In the genomic region with DNA sequence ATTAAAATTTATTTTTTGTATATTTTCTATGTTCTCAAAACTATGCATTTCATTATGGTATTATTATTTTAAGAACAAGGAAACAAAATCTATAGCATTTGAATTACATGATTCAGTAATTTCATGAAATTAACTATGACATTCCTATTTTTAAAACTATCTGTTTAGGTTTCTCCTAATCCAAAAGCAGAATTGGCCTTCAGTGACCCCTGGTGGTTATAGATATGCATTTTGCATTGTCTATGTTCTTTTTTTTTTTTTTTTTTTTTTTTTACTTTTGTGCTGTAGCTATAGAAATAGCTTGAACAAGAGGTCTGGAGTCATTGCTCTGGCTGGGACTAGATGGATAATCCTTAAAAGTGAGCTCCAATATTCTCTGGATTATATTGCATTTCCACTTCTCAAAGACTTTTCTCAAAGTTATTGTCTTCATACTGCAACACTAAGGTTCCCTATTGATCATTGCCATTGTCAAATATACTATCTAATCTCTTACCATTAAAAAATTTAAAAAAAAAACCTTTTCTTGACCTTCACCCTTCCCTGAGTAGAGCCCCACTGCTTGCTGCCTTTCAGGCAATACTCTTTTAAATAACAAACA, we compare ENCODE assay signal across 8 cellular contexts. TPM values are rescaled to one million over a fixed set of nuclear protein-coding genes. Genes with fewer than 3 reads are reported as not detected.
DNase-seq lines count a peak whose midpoint lies in the region; ATAC-seq and TF ChIP-seq lines count a peak whose summit lies in the region.

No MANE protein-coding gene starts in this region.

- no peaks in the 10 kb centered on the region for H3K36me3 Mint-ChIP-seq in activated T-cell treated with anti-CD3 and anti-CD28 coated beads, Interleukin-2, amount 50 U/mL, for 4 hours (ENCODE audit: insufficient read depth)

- no peaks in the 10 kb centered on the region for H3K4me1 Mint-ChIP-seq in activated T-cell treated with anti-CD3 and anti-CD28 coated beads, Interleukin-2, amount 50 U/mL, for 4 hours (ENCODE audit: low read depth)

- no peaks in the 10 kb centered on the region for H3K4me1 ChIP-seq in upper lobe of right lung

- ATAC-seq in HG03521 (IDR thresholded peaks at IDR 0.05; ENCODE audit: unreplicated experiment) (peak; percentile 51), upper lobe of right lung (peak; percentile 35)
- ATAC-seq in activated T-cell treated with anti-CD3 and anti-CD28 coated beads, Interleukin-2, amount 50 U/mL, for 4 hours = no peak

- peaks cover 19% of the 10 kb centered on the region for H3K9me3 Mint-ChIP-seq in activated T-cell treated with anti-CD3 and anti-CD28 coated beads, Interleukin-2, amount 50 U/mL, for 4 hours

- peaks cover 7% of the 10 kb centered on the region for H3K9me3 ChIP-seq in upper lobe of right lung

- peak; percentile 24 for DNase-seq in DMS114 treated with DMSO at 0.1 percent for 48 hours (lab: John Stamatoyannopoulos, UW; ENCODE audit: unreplicated experiment)
- DNase-seq in RWPE1 (ENCODE audit: low spot score) = peak; percentile 45
- DNase-seq in fibroblast of peridontal ligament (ENCODE audit: extremely low read depth) = peak; percentile 78
- no peak for DNase-seq in upper lobe of right lung
- no peak for DNase-seq in H7
- no peak for DNase-seq in activated T-cell treated with anti-CD3 and anti-CD28 coated beads, Interleukin-2, amount 50 U/mL, for 4 hours
- DNase-seq in NCI-H187 (lab: John Stamatoyannopoulos, UW) = no peak

- H3K4me3 ChIP-seq in upper lobe of right lung (no peak overlapping the region), H7 (ENCODE audit: insufficient read depth, low read depth, low read length) (no peak overlapping the region)

- H3K36me3 ChIP-seq in upper lobe of right lung (no peaks in the 10 kb centered on the region), H7 (replicated peaks; ENCODE audit: control insufficient read depth, insufficient read depth, low read length) (no peaks in the 10 kb centered on the region)

- no peak overlapping the region for H3K4me3 Mint-ChIP-seq in activated T-cell treated with anti-CD3 and anti-CD28 coated beads, Interleukin-2, amount 50 U/mL, for 4 hours

- intact Hi-C loops in upper lobe of right lung (cut with DNase I) = no loop called here

- TF ChIP-seq CTCF in RWPE1 (conservative IDR thresholded peaks at IDR 0.05; ENCODE audit: low read depth) (peak; percentile 76), upper lobe of right lung (IDR thresholded peaks at IDR 0.05) (peak; percentile 57)

- H3K27me3 ChIP-seq in upper lobe of right lung (no peaks in the 10 kb centered on the region), H7 (ENCODE audit: control insufficient read depth, insufficient read depth, low read length) (no peaks in the 10 kb centered on the region)

- H3K27ac ChIP-seq in RWPE1 (no peak overlapping the region), upper lobe of right lung (no peak overlapping the region)

- POLR2A ChIA-PET in RWPE1 (lab: Yijun Ruan, JAX; ENCODE audit: low non-redundant PET) = no interaction called here

- H3K27me3 Mint-ChIP-seq in activated T-cell treated with anti-CD3 and anti-CD28 coated beads, Interleukin-2, amount 50 U/mL, for 4 hours (ENCODE audit: low read depth) = peaks cover 12% of the 10 kb centered on the region

- CTCF ChIA-PET in RWPE1 (lab: Yijun Ruan, JAX) = interaction anchor here (0.6 to 1.3 kb wide), 9 partner anchors 14 to 581 kb away, joined by 3 to 8 read pairs (median 4); no protein-coding TSS in a partner anchor

RNA-seq across cellular contexts. Expression of a gene that starts 15.9 kb away (rescaled TPM):
- 67.9 TPM for total RNA-seq in upper lobe of right lung
- total RNA-seq in H7 (2014; rRNA removed; shearing (Covaris generic)) = 14.0 and 18.7 TPM in 2 replicates
- total RNA-seq in activated T-cell treated with anti-CD3 and anti-CD28 coated beads, Interleukin-2, amount 50 U/mL, for 4 hours = 10 to 100 TPM; 30.2 to 39.3 (median 31.2) TPM

RNA-seq across cellular contexts. Expression of a gene that starts 16.6 kb away (rescaled TPM):
- 7.1 TPM for total RNA-seq in upper lobe of right lung
- total RNA-seq in H7 (2014; rRNA removed; shearing (Covaris generic)) = 21.4 and 22.9 TPM in 2 replicates
- under 1 TPM in 2 of 3 donors, not detected in 1; 0.16 to 0.23 TPM for total RNA-seq in activated T-cell treated with anti-CD3 and anti-CD28 coated beads, Interleukin-2, amount 50 U/mL, for 4 hours

Comparison
In these comparisons a context has a peak if more than half of its experiments do, and no peak if none do; other contexts are left out.
1. DNase-seq: peak in DMS114 treated with DMSO at 0.1 percent for 48 hours (single experiment), RWPE1 (single experiment) and fibroblast of peridontal ligament (single experiment); none in upper lobe of right lung (single experiment), H7 (single experiment), activated T-cell treated with anti-CD3 and anti-CD28 coated beads, Interleukin-2, amount 50 U/mL, for 4 hours (single experiment) and NCI-H187 (0 of 2).
2. ATAC-seq: peak in HG03521 (single experiment) and upper lobe of right lung (single experiment); none in activated T-cell treated with anti-CD3 and anti-CD28 coated beads, Interleukin-2, amount 50 U/mL, for 4 hours (0 of 2).